ENCODE assay signal across 18 cellular contexts in the genomic region with DNA sequence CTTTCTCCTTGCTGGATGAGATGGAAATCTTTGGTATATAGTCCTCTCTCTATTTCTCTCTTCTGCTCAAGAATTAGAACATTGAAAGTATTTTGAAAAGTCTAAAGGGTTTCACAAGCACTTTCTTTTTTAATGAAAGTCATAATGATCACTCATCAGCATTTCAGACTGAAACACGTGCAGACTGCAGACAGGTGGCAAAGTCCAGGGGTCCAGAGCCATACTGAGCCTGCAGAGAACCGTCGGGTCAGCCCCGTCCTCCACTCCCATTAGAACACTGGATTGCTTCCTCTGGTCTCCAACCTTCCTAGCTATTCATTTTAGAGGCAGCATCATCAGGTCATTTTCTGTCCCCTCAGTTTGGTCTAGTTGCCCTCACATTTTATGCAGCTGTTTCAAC. TPM values are rescaled to one million over a fixed set of nuclear protein-coding genes. Genes with fewer than 3 reads are reported as not detected.
DNase-seq lines count a peak whose midpoint lies in the region; ATAC-seq and TF ChIP-seq lines count a peak whose summit lies in the region.
"Had no signal": no experiment of that assay in that cellular context is flagged by ENCODE, and none has a peak within 500 bp of the region (broad histone marks: within the 10 kb centered on the region; RNA-seq: fewer than 3 reads in every experiment).

No MANE protein-coding gene starts in this region.

- no TSS peak for BruUV-seq in PC-3 (replicated peaks; lab: Mats Ljungman, UMichigan)

- no peaks in the 10 kb centered on the region for H3K79me2 ChIP-seq in PC-3 (ENCODE audit: low read length)

- H3K9me3 ChIP-seq in PC-3 (ENCODE audit: low read length): no peaks in the 10 kb centered on the region
- H3K9me3 ChIP-seq: A549 had no signal

- no peak for TF ChIP-seq CTCF in PC-3 (conservative IDR thresholded peaks at IDR 0.05; ENCODE audit: low read depth, low read length)

- peak; percentile 7 for DNase-seq in activated CD4-positive, alpha-beta memory T cell treated with anti-CD3 and anti-CD28 coated beads for 36 hours
- DNase-seq in activated CD4-positive, alpha-beta memory T cell treated with anti-CD3 and anti-CD28 coated beads, Interleukin-2, amount 10 ng/mL, durations not matched to agents 7 days and 5 days: no peak
- DNase-seq in PC-3: no peak
- DNase-seq in NCI-H2081 treated with DMSO at 0.1 percent for 48 hours (lab: John Stamatoyannopoulos, UW): no peak
- no peak for DNase-seq in islet precursor cell
- DNase-seq: Calu3; CD4-positive, alpha-beta memory T cell; GF-D8; HCEC 1CT; HFFc6 had no signal

- no peaks in the 10 kb centered on the region for H3F3A ChIP-seq in PC-3 (ENCODE audit: low read length, unreplicated experiment)

- H3K27ac Mint-ChIP-seq in activated CD4-positive, alpha-beta memory T cell treated with anti-CD3 and anti-CD28 coated beads for 36 hours: no peak overlapping the region
- H3K27ac Mint-ChIP-seq in activated CD4-positive, alpha-beta memory T cell treated with anti-CD3 and anti-CD28 coated beads, Interleukin-2, amount 10 ng/mL, durations not matched to agents 7 days and 5 days: no peak overlapping the region
- H3K27ac Mint-ChIP-seq: CD14-positive monocyte; CD4-positive, alpha-beta memory T cell; GM23338; HFFc6 had no signal

- peak overlapping the region; percentile 55 for H3K27ac ChIP-seq in PC-3 (ENCODE audit: low read length)
- H3K27ac ChIP-seq: 22Rv1, A549, BLaER1, KMS-11 had no signal

- peak; percentile 51 for ATAC-seq in GM18867 (IDR thresholded peaks at IDR 0.05; ENCODE audit: unreplicated experiment)
- ATAC-seq in PC-3: no peak
- no peak for ATAC-seq in HG03280 (IDR thresholded peaks at IDR 0.05; ENCODE audit: unreplicated experiment)
- ATAC-seq: GM23338 had no signal

- H3K4me3 ChIP-seq in PC-3 (ENCODE audit: low read length): no peak overlapping the region
- H3K4me3 ChIP-seq: A549, BLaER1, GM23338 had no signal

- no peak overlapping the region for H3K9ac ChIP-seq in PC-3 (ENCODE audit: low read length)
- H3K9ac ChIP-seq: BLaER1, KMS-11 had no signal

- no peaks in the 10 kb centered on the region for H3K27me3 ChIP-seq in PC-3 (ENCODE audit: low read length)
- H3K27me3 ChIP-seq: BLaER1 had no signal

- H3K4me3 Mint-ChIP-seq in activated CD4-positive, alpha-beta memory T cell treated with anti-CD3 and anti-CD28 coated beads for 36 hours: no peak overlapping the region
- H3K4me3 Mint-ChIP-seq in activated CD4-positive, alpha-beta memory T cell treated with anti-CD3 and anti-CD28 coated beads, Interleukin-2, amount 10 ng/mL, durations not matched to agents 7 days and 5 days: no peak overlapping the region
- H3K4me3 Mint-ChIP-seq: CD14-positive monocyte; CD4-positive, alpha-beta memory T cell; GM23338; HFFc6 had no signal

- no peak overlapping the region for H3K4me2 ChIP-seq in PC-3 (ENCODE audit: low read length)
- H3K4me2 ChIP-seq: BLaER1, GM23338, KMS-11 had no signal

- POLR2A ChIA-PET in activated CD4-positive, alpha-beta memory T cell treated with anti-CD3 and anti-CD28 coated beads for 36 hours (lab: Charles Lee): no interaction called here
- POLR2A ChIA-PET in activated CD4-positive, alpha-beta memory T cell treated with anti-CD3 and anti-CD28 coated beads, Interleukin-2, amount 10 ng/mL, durations not matched to agents 7 days and 5 days (lab: Charles Lee): no interaction called here
- POLR2A ChIA-PET in PC-3 (lab: Charles Lee; ENCODE audit: unreplicated experiment): interaction anchor here (0.7 kb wide), 1 partner anchor 431 kb away, joined by 3 read pairs; no protein-coding TSS in a partner anchor

- H3K36me3 ChIP-seq in PC-3 (ENCODE audit: low read depth, low read length): no peaks in the 10 kb centered on the region
- H3K36me3 ChIP-seq: BLaER1 had no signal

- peaks cover 17% of the 10 kb centered on the region for H3K4me1 ChIP-seq in PC-3 (ENCODE audit: insufficient read depth, low read length)
- H3K4me1 ChIP-seq: BLaER1 had no signal

- no peak overlapping the region for H2AFZ ChIP-seq in PC-3 (ENCODE audit: low read length)
- H2AFZ ChIP-seq: GM23338 had no signal

- peaks cover 2% of the 10 kb centered on the region for H3K36me3 Mint-ChIP-seq in activated CD4-positive, alpha-beta memory T cell treated with anti-CD3 and anti-CD28 coated beads for 36 hours
- peaks cover 3% of the 10 kb centered on the region for H3K36me3 Mint-ChIP-seq in activated CD4-positive, alpha-beta memory T cell treated with anti-CD3 and anti-CD28 coated beads, Interleukin-2, amount 10 ng/mL, durations not matched to agents 7 days and 5 days (ENCODE audit: low read depth)
- H3K36me3 Mint-ChIP-seq: CD14-positive monocyte had no signal

- H3K27me3 Mint-ChIP-seq in activated CD4-positive, alpha-beta memory T cell treated with anti-CD3 and anti-CD28 coated beads for 36 hours: peaks cover 2% of the 10 kb centered on the region
- peaks cover 5% of the 10 kb centered on the region for H3K27me3 Mint-ChIP-seq in activated CD4-positive, alpha-beta memory T cell treated with anti-CD3 and anti-CD28 coated beads, Interleukin-2, amount 10 ng/mL, durations not matched to agents 7 days and 5 days

- CTCF ChIA-PET in activated CD4-positive, alpha-beta memory T cell treated with anti-CD3 and anti-CD28 coated beads for 36 hours (lab: Charles Lee): no interaction called here
- CTCF ChIA-PET in activated CD4-positive, alpha-beta memory T cell treated with anti-CD3 and anti-CD28 coated beads, Interleukin-2, amount 10 ng/mL, durations not matched to agents 7 days and 5 days (lab: Charles Lee): no interaction called here
- CTCF ChIA-PET in PC-3 (lab: Charles Lee): no interaction called here

- H3K9me2 ChIP-seq in PC-3 (replicated peaks; ENCODE audit: low read length): no peaks in the 10 kb centered on the region

- H3K9me3 Mint-ChIP-seq in activated CD4-positive, alpha-beta memory T cell treated with anti-CD3 and anti-CD28 coated beads for 36 hours: peaks cover 3% of the 10 kb centered on the region
- peaks cover 7% of the 10 kb centered on the region for H3K9me3 Mint-ChIP-seq in activated CD4-positive, alpha-beta memory T cell treated with anti-CD3 and anti-CD28 coated beads, Interleukin-2, amount 10 ng/mL, durations not matched to agents 7 days and 5 days
- H3K9me3 Mint-ChIP-seq: HFFc6 had no signal

- H4K20me1 ChIP-seq in PC-3 (ENCODE audit: low read length): no peaks in the 10 kb centered on the region
- H4K20me1 ChIP-seq: BLaER1 had no signal

- intact Hi-C loops in activated CD4-positive, alpha-beta memory T cell treated with anti-CD3 and anti-CD28 coated beads for 36 hours (cut with micrococcal nuclease): no loop called here
- intact Hi-C loops in PC-3 (cut with micrococcal nuclease): no loop called here

- H3K4me1 Mint-ChIP-seq in activated CD4-positive, alpha-beta memory T cell treated with anti-CD3 and anti-CD28 coated beads for 36 hours (ENCODE audit: low read depth): peaks cover 19% of the 10 kb centered on the region
- peaks cover 26% of the 10 kb centered on the region for H3K4me1 Mint-ChIP-seq in activated CD4-positive, alpha-beta memory T cell treated with anti-CD3 and anti-CD28 coated beads, Interleukin-2, amount 10 ng/mL, durations not matched to agents 7 days and 5 days
- H3K4me1 Mint-ChIP-seq: CD14-positive monocyte had no signal

RNA-seq across cellular contexts. Expression of a gene that starts 3.1 kb away (rescaled TPM):
- not detected for total RNA-seq in activated CD4-positive, alpha-beta memory T cell treated with anti-CD3 and anti-CD28 coated beads for 36 hours
- total RNA-seq in activated CD4-positive, alpha-beta memory T cell treated with anti-CD3 and anti-CD28 coated beads, Interleukin-2, amount 10 ng/mL, durations not matched to agents 7 days and 5 days: not detected
- total RNA-seq in PC-3 (2014; rRNA removed): not detected in 2 replicates
- total RNA-seq: Calu3; CD4-positive, alpha-beta memory T cell; GM23338; HFFc6 had no signal

RNA-seq across cellular contexts. Expression of a gene that starts 59.8 kb away (rescaled TPM):
- 10 to 100 TPM; 13.7 to 14.4 TPM for total RNA-seq in activated CD4-positive, alpha-beta memory T cell treated with anti-CD3 and anti-CD28 coated beads for 36 hours
- total RNA-seq in activated CD4-positive, alpha-beta memory T cell treated with anti-CD3 and anti-CD28 coated beads, Interleukin-2, amount 10 ng/mL, durations not matched to agents 7 days and 5 days: 10 to 100 TPM; 18.6 to 22.2 TPM
- 24.5 and 40.8 TPM in 2 replicates for total RNA-seq in PC-3 (2014; rRNA removed)

RNA-seq across cellular contexts. Expression of a gene that starts 59.9 kb away (rescaled TPM):
- total RNA-seq in activated CD4-positive, alpha-beta memory T cell treated with anti-CD3 and anti-CD28 coated beads for 36 hours: 10 to 100 TPM; 10.5 to 10.8 TPM
- total RNA-seq in activated CD4-positive, alpha-beta memory T cell treated with anti-CD3 and anti-CD28 coated beads, Interleukin-2, amount 10 ng/mL, durations not matched to agents 7 days and 5 days: 10 to 100 TPM; 13.9 to 14.5 TPM
- total RNA-seq in PC-3 (2014; rRNA removed): 11.5 and 17.3 TPM in 2 replicates
